Comparison of ENCODE assay signal across 8 cellular contexts in genomic region chrX:108439961-108440696, GRCh38. TPM values are rescaled to one million over a fixed set of nuclear protein-coding genes. Genes with fewer than 3 reads are reported as not detected.
DNase-seq lines count a peak whose midpoint lies in the region; ATAC-seq and TF ChIP-seq lines count a peak whose summit lies in the region.

No MANE protein-coding gene starts in this region.

- TF ChIP-seq POLR2A in heart left ventricle (IDR thresholded peaks at IDR 0.05) (no peak), sigmoid colon (IDR thresholded peaks at IDR 0.05) (no peak)

- no peak for TF ChIP-seq EP300 in sigmoid colon (IDR thresholded peaks at IDR 0.05)

- peak overlapping the region in 11 of 12 donors; percentile 0 to 82 (median 66) for H3K27ac ChIP-seq in heart left ventricle
- peak overlapping the region in 2 of 4 donors; percentile 35 to 79 for H3K27ac ChIP-seq in sigmoid colon

- H3K36me3 ChIP-seq in heart left ventricle (no peaks in the 10 kb centered on the region), sigmoid colon (no peaks in the 10 kb centered on the region)

- intact Hi-C loops in heart left ventricle (cut with DNase I) = loop anchor here in 3 of 10 donors (5.0 to 10.0 kb wide), 3 partner anchors 48 to 138 kb away; no protein-coding TSS in a partner anchor
- intact Hi-C loops in sigmoid colon (cut with DNase I) = no loop called here

- peaks cover 10% of the 10 kb centered on the region for H3K4me1 Mint-ChIP-seq in T-helper 17 cell

- ATAC-seq in T-helper 17 cell = no peak
- peak; percentile 47 to 66 (median 60) for ATAC-seq in heart left ventricle
- ATAC-seq in GM21619 (IDR thresholded peaks at IDR 0.05; ENCODE audit: unreplicated experiment) = no peak

- peaks cover 26% of the 10 kb centered on the region for H3K27me3 Mint-ChIP-seq in T-helper 17 cell

- peaks cover 0 to 45% (median 0%) of the 10 kb centered on the region in 9 donors for H3K27me3 ChIP-seq in heart left ventricle
- peaks cover 0 to 11% (median 0%) of the 10 kb centered on the region in 3 donors for H3K27me3 ChIP-seq in sigmoid colon

- H3K4me3 ChIP-seq in heart left ventricle = peak overlapping the region; percentile 11 to 68 (median 54)
- peak overlapping the region; percentile 23 to 45 (median 39) for H3K4me3 ChIP-seq in sigmoid colon

- peak overlapping the region; percentile 65 for H3K4me3 Mint-ChIP-seq in T-helper 17 cell

- TF ChIP-seq CTCF in heart left ventricle (IDR thresholded peaks at IDR 0.05) (no peak), sigmoid colon (IDR thresholded peaks at IDR 0.05) (no peak)

- DNase-seq in H4 (ENCODE audit: low spot score) (peak; percentile 4), T-helper 17 cell (no peak), heart left ventricle (peak in 2 of 5 donors; percentile 9 to 54), sigmoid colon (no peak), NCI-H2029 treated with DMSO at 0.1 percent for 48 hours (lab: John Stamatoyannopoulos, UW) (no peak), activated gamma-delta T cell treated with Interleukin-2 at 50 U/mL for 16 hours (no peak), NCI-H128 (lab: John Stamatoyannopoulos, UW; ENCODE audit: unreplicated experiment) (no peak)

- 1 to 25% (median 9%) methylated on average over 25 of the region's 25 CpGs for WGBS in heart left ventricle, 4 donors
- WGBS in sigmoid colon, 2 donors = 5 to 6% methylated on average over 25 of the region's 25 CpGs

- no peak overlapping the region for H3K27ac Mint-ChIP-seq in T-helper 17 cell

- no peaks in the 10 kb centered on the region for H3K9me3 ChIP-seq in T-helper 17 cell (ENCODE audit: control insufficient read depth, low read length, poor library complexity, severe bottlenecking)
- no peaks in the 10 kb centered on the region for H3K9me3 ChIP-seq in heart left ventricle
- no peaks in the 10 kb centered on the region for H3K9me3 ChIP-seq in sigmoid colon

- no peaks in the 10 kb centered on the region for H3K4me1 ChIP-seq in heart left ventricle
- H3K4me1 ChIP-seq in sigmoid colon = no peaks in the 10 kb centered on the region

- H3K36me3 Mint-ChIP-seq in T-helper 17 cell (ENCODE audit: low read depth) = no peaks in the 10 kb centered on the region

RNA-seq across cellular contexts. Expression of gene COL4A5, which starts 0.5 kb away (rescaled TPM):
- 26.0 and 39.4 TPM in 2 replicates for total RNA-seq in H4 (2014; rRNA removed; shearing (Covaris generic))
- total RNA-seq in T-helper 17 cell (not detected), heart left ventricle (10 to 100 TPM in 3 of 9 donors, 1 to 10 TPM in 6; 4.2 to 12.7 (median 7.7) TPM), sigmoid colon (10 to 100 TPM in 1 of 4 donors, 1 to 10 TPM in 3; 4.6 to 19.4 (median 6.3) TPM)
- polyA plus RNA-seq in heart left ventricle (1 to 10 TPM; 4.0 to 9.6 TPM), sigmoid colon (1 to 10 TPM in 1 of 3 donors, under 1 TPM in 2; 0.23 to 1.3 (median 0.60) TPM)

RNA-seq across cellular contexts. Expression of gene COL4A6, which starts 1.9 kb away (rescaled TPM):
- total RNA-seq in H4 (2014; rRNA removed; shearing (Covaris generic)) = 0.21 and 0.58 TPM in 2 replicates
- total RNA-seq in T-helper 17 cell (not detected), heart left ventricle (10 to 100 TPM in 2 of 9 donors, 1 to 10 TPM in 7; 4.6 to 14.0 (median 7.7) TPM), sigmoid colon (1 to 10 TPM in 1 of 4 donors, under 1 TPM in 3; 0.16 to 3.0 (median 0.38) TPM)
- polyA plus RNA-seq in heart left ventricle (1 to 10 TPM; 2.9 to 7.2 TPM), sigmoid colon (under 1 TPM; 0.23 to 0.60 (median 0.31) TPM)

Comparison
In these comparisons a context has a peak if more than half of its experiments do, and no peak if none do; other contexts are left out.
1. ATAC-seq: peak in heart left ventricle (4 of 4); none in T-helper 17 cell (single experiment) and GM21619 (single experiment).
2. RNA of gene COL4A5, which starts 0.5 kb away (total RNA-seq): 26.0 to 39.4 TPM in H4, 4.6 to 19.4 TPM in sigmoid colon and 4.2 to 12.7 TPM in heart left ventricle; not detected in T-helper 17 cell; every median in the first group is over 4 times any median in the second.